ENCODE assay signal across 8 cellular contexts in the genomic region with DNA sequence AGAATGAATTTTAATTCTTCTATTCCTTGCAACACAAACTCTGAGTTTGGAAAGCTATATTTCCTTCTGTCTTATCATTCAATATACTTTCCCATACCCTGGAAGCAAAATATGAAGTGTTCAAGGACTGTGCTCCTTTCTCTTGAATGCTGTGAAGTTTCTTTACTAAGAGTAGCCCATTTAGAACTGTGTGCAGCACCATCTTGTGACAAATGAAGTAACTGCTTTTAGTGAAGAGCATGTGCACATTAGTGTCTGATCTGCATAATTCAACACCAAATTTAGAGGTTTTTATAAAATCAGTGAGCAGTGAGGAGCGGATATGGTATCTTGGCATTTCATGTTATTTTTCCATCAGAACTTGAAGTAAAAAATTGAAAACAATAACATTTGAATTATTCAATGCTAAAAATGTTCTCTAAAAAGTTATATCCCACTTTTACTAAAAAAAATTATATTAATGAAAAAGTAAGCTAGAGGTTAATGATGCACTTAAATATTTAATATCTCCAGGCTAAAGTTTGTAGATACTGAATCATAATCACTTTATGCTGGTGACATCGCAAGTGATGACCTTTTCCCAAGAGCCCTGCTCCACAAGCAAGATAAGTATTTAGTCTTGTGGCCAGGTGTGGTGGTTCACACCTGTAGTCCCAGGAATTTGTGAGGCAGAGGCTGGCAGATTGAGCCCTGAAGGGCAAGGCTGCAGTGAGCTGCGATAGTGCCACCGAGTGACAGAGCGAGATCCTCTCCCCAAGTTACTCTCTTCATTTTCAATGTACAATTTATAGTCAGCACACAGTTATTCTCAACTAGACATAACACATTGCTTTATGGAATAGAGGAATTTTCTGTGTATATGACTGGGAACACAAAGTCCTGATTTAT.
DNase-seq lines count a peak whose midpoint lies in the region; ATAC-seq, FAIRE-seq and TF ChIP-seq lines count a peak whose summit lies in the region.

No MANE protein-coding gene starts in this region.

- TF ChIP-seq POLR2A in prostate gland (IDR thresholded peaks at IDR 0.05): no peak

- DNase-seq in heart right ventricle: no peak
- no peak for DNase-seq in cardiac septum (ENCODE audit: low spot score)
- peak; percentile 49 to 69 for DNase-seq in NCI-H526 (lab: John Stamatoyannopoulos, UW)
- DNase-seq in prostate gland (ENCODE audit: low spot score): no peak
- no peak for DNase-seq in activated gamma-delta T cell (lab: John Stamatoyannopoulos, UW)
- no peak for DNase-seq in stimulated activated CD4-positive, alpha-beta T cell treated with anti-CD3 and anti-CD28 coated beads, Interleukin-12 subunit alpha, Interleukin-12 subunit beta, amount 100 ng/mL, for 4 hours
- no peak for DNase-seq in activated naive CD8-positive, alpha-beta T cell treated with anti-CD3 and anti-CD28 coated beads, Interleukin-2, amount 50 U/mL, for 24 hours

- H3K4me1 ChIP-seq in heart right ventricle (no peaks in the 10 kb centered on the region), prostate gland (replicated peaks) (no peaks in the 10 kb centered on the region)

- ATAC-seq in heart right ventricle: peak in 1 of 8 donors; percentile 47
- no peak for ATAC-seq in activated naive CD8-positive, alpha-beta T cell treated with anti-CD3 and anti-CD28 coated beads, Interleukin-2, amount 50 U/mL, for 24 hours

- no peaks in the 10 kb centered on the region for H3K27me3 Mint-ChIP-seq in activated naive CD8-positive, alpha-beta T cell treated with anti-CD3 and anti-CD28 coated beads, Interleukin-2, amount 50 U/mL, for 24 hours

- H3K27me3 ChIP-seq in heart right ventricle (no peaks in the 10 kb centered on the region), prostate gland (replicated peaks; ENCODE audit: insufficient read depth) (no peaks in the 10 kb centered on the region)

- H3K4me3 ChIP-seq in heart right ventricle (no peak overlapping the region), prostate gland (no peak overlapping the region)

- peak; percentile 31 for FAIRE-seq in colon (lab: Jason Lieb, UNC)

- H3K4me3 Mint-ChIP-seq in activated naive CD8-positive, alpha-beta T cell treated with anti-CD3 and anti-CD28 coated beads, Interleukin-2, amount 50 U/mL, for 24 hours: no peak overlapping the region

- intact Hi-C loops in heart right ventricle (cut with DNase I) (loop anchor here in 4 of 10 donors (2.0 to 10.0 kb wide), 3 partner anchors 457 to 461 kb away; no protein-coding TSS in a partner anchor), cardiac septum (cut with DNase I) (loop anchor here (10.0 kb wide), 1 partner anchor 457 kb away; no protein-coding TSS in a partner anchor), prostate gland (cut with DNase I) (loop anchor here (5.0 kb wide), 1 partner anchor 459 kb away; no protein-coding TSS in a partner anchor)

- no peak overlapping the region for H3K27ac ChIP-seq in heart right ventricle
- no peak overlapping the region for H3K27ac ChIP-seq in prostate gland

- no peak overlapping the region for H3K27ac Mint-ChIP-seq in activated naive CD8-positive, alpha-beta T cell treated with anti-CD3 and anti-CD28 coated beads, Interleukin-2, amount 50 U/mL, for 24 hours

- peak in 7 of 9 donors; percentile 12 to 49 (median 29) for TF ChIP-seq CTCF in heart right ventricle (IDR thresholded peaks at IDR 0.05)
- TF ChIP-seq CTCF in prostate gland (IDR thresholded peaks at IDR 0.05): peak in 3 of 4 experiments; percentile 19 to 60 (median 56)

- H3K36me3 Mint-ChIP-seq in activated naive CD8-positive, alpha-beta T cell treated with anti-CD3 and anti-CD28 coated beads, Interleukin-2, amount 50 U/mL, for 24 hours (ENCODE audit: low read depth): no peaks in the 10 kb centered on the region

- 77 to 79% methylated on average over 5 of the region's 5 CpGs for WGBS in heart right ventricle, 2 donors
- 84% methylated on average over 5 of the region's 5 CpGs for WGBS in prostate gland

- H3K36me3 ChIP-seq in heart right ventricle (no peaks in the 10 kb centered on the region), prostate gland (no peaks in the 10 kb centered on the region)

- H3K4me1 Mint-ChIP-seq in activated naive CD8-positive, alpha-beta T cell treated with anti-CD3 and anti-CD28 coated beads, Interleukin-2, amount 50 U/mL, for 24 hours: no peaks in the 10 kb centered on the region

- H3K9me3 ChIP-seq in heart right ventricle (no peaks in the 10 kb centered on the region), prostate gland (no peaks in the 10 kb centered on the region)

- H3K9me3 Mint-ChIP-seq in activated naive CD8-positive, alpha-beta T cell treated with anti-CD3 and anti-CD28 coated beads, Interleukin-2, amount 50 U/mL, for 24 hours: no peaks in the 10 kb centered on the region

Comparison
In these comparisons a context has a peak if more than half of its experiments do, and no peak if none do; other contexts are left out.
1. DNase-seq: peak in NCI-H526 (2 of 2); none in heart right ventricle (0 of 2), cardiac septum (single experiment), prostate gland (single experiment), activated gamma-delta T cell (single experiment), stimulated activated CD4-positive, alpha-beta T cell treated with anti-CD3 and anti-CD28 coated beads, Interleukin-12 subunit alpha, Interleukin-12 subunit beta, amount 100 ng/mL, for 4 hours (single experiment) and activated naive CD8-positive, alpha-beta T cell treated with anti-CD3 and anti-CD28 coated beads, Interleukin-2, amount 50 U/mL, for 24 hours (single experiment).